ENCODE assay signal across 8 cellular contexts in genomic region chr19:4369109-4369887, GRCh38.
DNase-seq lines count a peak whose midpoint lies in the region; ATAC-seq lines count a peak whose summit lies in the region.

No MANE protein-coding gene starts in this region.

- H3K4me1 ChIP-seq in adipocyte (ENCODE audit: control insufficient read depth, insufficient read depth, low read length): peaks cover 66% of the 10 kb centered on the region

- H3K36me3 ChIP-seq in adipocyte (ENCODE audit: control insufficient read depth, insufficient read depth, low read length, severe bottlenecking): peaks cover 25% of the 10 kb centered on the region

- no peaks in the 10 kb centered on the region for H3K27me3 ChIP-seq in adipocyte (replicated peaks; ENCODE audit: control insufficient read depth, insufficient read depth, low read length)

- peak overlapping the region; percentile 73 for H3K9ac ChIP-seq in adipocyte (ENCODE audit: low read length)

- H3K9me3 ChIP-seq in adipocyte (ENCODE audit: control insufficient read depth, low read length): no peaks in the 10 kb centered on the region

- peak overlapping the region; percentile 29 for H3K4me3 ChIP-seq in adipocyte (ENCODE audit: low read length)

- DNase-seq in DMS53 (lab: John Stamatoyannopoulos, UW) (peak; percentile 62), DMS53 treated with DMSO at 0.1 percent for 48 hours (lab: John Stamatoyannopoulos, UW; ENCODE audit: unreplicated experiment) (no peak), T-helper 1 cell (peak; percentile 56 to 93 (median 68)), adipocyte (ENCODE audit: low read depth) (no peak), left kidney (ENCODE audit: low read depth, low spot score) (peak; percentile 82), cerebellar cortex (ENCODE audit: low spot score) (no peak)
- peak; percentile 47 to 66 for DNase-seq in stimulated activated CD4-positive, alpha-beta T cell treated with anti-CD3 and anti-CD28 coated beads, Interleukin-4, amount 100 ng/mL, for 48 hours (ENCODE audit: low read depth in 2 of 2)

- peak; percentile 45 for ATAC-seq in HG03108 (IDR thresholded peaks at IDR 0.05; ENCODE audit: unreplicated experiment)

Comparison
In these comparisons a context has a peak if more than half of its experiments do, and no peak if none do; other contexts are left out.
1. DNase-seq: peak in DMS53 (single experiment), T-helper 1 cell (5 of 5), left kidney (single experiment) and stimulated activated CD4-positive, alpha-beta T cell treated with anti-CD3 and anti-CD28 coated beads, Interleukin-4, amount 100 ng/mL, for 48 hours (2 of 2); none in DMS53 treated with DMSO at 0.1 percent for 48 hours (single experiment), adipocyte (single experiment) and cerebellar cortex (single experiment).